In genomic region chr2:232611559-232612218, GRCh38 we compare ENCODE assay signal across 8 cellular contexts. TPM values are rescaled to one million over a fixed set of nuclear protein-coding genes. Genes with fewer than 3 reads are reported as not detected.
DNase-seq lines count a peak whose midpoint lies in the region; ATAC-seq and TF ChIP-seq lines count a peak whose summit lies in the region.

No MANE protein-coding gene starts in this region.

- peak; percentile 71 to 78 for ATAC-seq in activated T-cell treated with anti-CD3 and anti-CD28 coated beads, Interleukin-2, amount 50 U/mL, for 72 hours (replicated peaks in 1 of 2)
- no peak for ATAC-seq in omental fat pad (ENCODE audit: low FRiP score)

- no peak overlapping the region for H3K9ac ChIP-seq in fibroblast of lung (ENCODE audit: insufficient read depth, low read length)

- H3K27me3 ChIP-seq in fibroblast of lung (ENCODE audit: control insufficient read depth, insufficient read depth, low read length) (no peaks in the 10 kb centered on the region), thyroid gland (no peaks in the 10 kb centered on the region)

- no peak for TF ChIP-seq POLR2A in thyroid gland (IDR thresholded peaks at IDR 0.05)

- H3K27ac Mint-ChIP-seq in activated T-cell treated with anti-CD3 and anti-CD28 coated beads, Interleukin-2, amount 50 U/mL, for 72 hours, result no peak overlapping the region

- H3K27ac ChIP-seq in fibroblast of lung (ENCODE audit: insufficient read depth, low read length) (no peak overlapping the region), thyroid gland (no peak overlapping the region)

- 47 to 64% methylated on average over 5 to 7 of the region's 9 CpGs for WGBS in thyroid gland, 2 donors

- H3K4me1 Mint-ChIP-seq in activated T-cell treated with anti-CD3 and anti-CD28 coated beads, Interleukin-2, amount 50 U/mL, for 72 hours (ENCODE audit: low read depth), result no peaks in the 10 kb centered on the region

- H3K4me3 ChIP-seq in fibroblast of lung (replicated peaks in 1 of 4; ENCODE audit: control extremely low read depth in 1 of 4, insufficient read depth in 1 of 4, low read depth in 3 of 4, low read length in 4 of 4) (no peak overlapping the region), thyroid gland (replicated peaks in 1 of 3) (no peak overlapping the region)

- H2AFZ ChIP-seq in fibroblast of lung (ENCODE audit: low read length), result no peak overlapping the region

- no peaks in the 10 kb centered on the region for H3K79me2 ChIP-seq in fibroblast of lung (ENCODE audit: control insufficient read depth, insufficient read depth, low read length)

- H3K4me3 Mint-ChIP-seq in activated T-cell treated with anti-CD3 and anti-CD28 coated beads, Interleukin-2, amount 50 U/mL, for 72 hours, result no peak overlapping the region

- no peak overlapping the region for H3K4me2 ChIP-seq in fibroblast of lung (ENCODE audit: extremely low read depth, insufficient read depth, low read length)

- H4K20me1 ChIP-seq in fibroblast of lung (ENCODE audit: control insufficient read depth, extremely low read depth, insufficient read depth, low read length), result no peaks in the 10 kb centered on the region

- H3K36me3 ChIP-seq in fibroblast of lung (ENCODE audit: control insufficient read depth, insufficient read depth, low read length), result no peaks in the 10 kb centered on the region
- no peaks in the 10 kb centered on the region for H3K36me3 ChIP-seq in thyroid gland

- H3K9me3 ChIP-seq in fibroblast of lung (ENCODE audit: control insufficient read depth, insufficient read depth, low read depth, low read length), result no peaks in the 10 kb centered on the region
- H3K9me3 ChIP-seq in thyroid gland, result no peaks in the 10 kb centered on the region

- H3K9me3 Mint-ChIP-seq in activated T-cell treated with anti-CD3 and anti-CD28 coated beads, Interleukin-2, amount 50 U/mL, for 72 hours, result no peaks in the 10 kb centered on the region

- H3K4me1 ChIP-seq in fibroblast of lung (ENCODE audit: control insufficient read depth, extremely low read depth, insufficient read depth, low read length), result no peaks in the 10 kb centered on the region
- H3K4me1 ChIP-seq in thyroid gland, result no peaks in the 10 kb centered on the region

- intact Hi-C loops in thyroid gland (cut with DNase I), result no loop called here

- no peaks in the 10 kb centered on the region for H3K36me3 Mint-ChIP-seq in activated T-cell treated with anti-CD3 and anti-CD28 coated beads, Interleukin-2, amount 50 U/mL, for 72 hours (ENCODE audit: insufficient read depth in 2 of 2)

- H3K27me3 Mint-ChIP-seq in activated T-cell treated with anti-CD3 and anti-CD28 coated beads, Interleukin-2, amount 50 U/mL, for 72 hours (ENCODE audit: low read depth), result no peaks in the 10 kb centered on the region

- DNase-seq in SIG-M5 treated with dmso at 0.1 percent for 504 hours (lab: John Stamatoyannopoulos, UW; ENCODE audit: unreplicated experiment), result peak; percentile 46
- DNase-seq in SIG-M5 (lab: John Stamatoyannopoulos, UW), result no peak
- DNase-seq in OCI-M1 (lab: John Stamatoyannopoulos, UW), result peak; percentile 80
- DNase-seq in activated T-cell treated with anti-CD3 and anti-CD28 coated beads, Interleukin-2, amount 50 U/mL, for 72 hours, result peak; percentile 75 to 79
- peak; percentile 63 to 74 for DNase-seq in fibroblast of lung (ENCODE audit: low read depth in 2 of 2)
- peak; percentile 69 for DNase-seq in omental fat pad (ENCODE audit: low spot score)
- peak; percentile 55 to 65 for DNase-seq in thyroid gland
- no peak for DNase-seq in NCI-H1048 (lab: John Stamatoyannopoulos, UW)

- TF ChIP-seq CTCF in fibroblast of lung (conservative IDR thresholded peaks at IDR 0.05 in 1 of 2, IDR thresholded peaks at IDR 0.05 in 1 of 2; ENCODE audit: low read depth in 1 of 2, low read length in 2 of 2) (peak; percentile 69 to 85), omental fat pad (IDR thresholded peaks at IDR 0.05) (no peak), thyroid gland (IDR thresholded peaks at IDR 0.05) (peak; percentile 50 to 87 (median 68))

RNA-seq across cellular contexts. Expression of gene EFHD1, which starts 21.7 kb away (rescaled TPM):
- 1 to 10 TPM; 1.0 to 1.8 TPM for total RNA-seq in activated T-cell treated with anti-CD3 and anti-CD28 coated beads, Interleukin-2, amount 50 U/mL, for 72 hours
- total RNA-seq in fibroblast of lung (not detected in 2 replicates), omental fat pad (10 to 100 TPM in 3 of 4 donors, 1 to 10 TPM in 1; 9.6 to 44.1 (median 18.1) TPM), thyroid gland (10 to 100 TPM in 3 of 4 donors, 1 to 10 TPM in 1; 6.9 to 17.5 (median 14.8) TPM)
- 0.09 and 0.83 TPM in 2 replicates for polyA plus RNA-seq in fibroblast of lung
- 0.76 TPM in 1 of 2 replicates, not detected in the other for polyA plus RNA-seq in fibroblast of lung (2012)
- 2.6 TPM in 1 of 2 replicates, not detected in the other for polyA minus RNA-seq in fibroblast of lung (ENCODE audit: low replicate concordance)

Comparison
In these comparisons a context has a peak if more than half of its experiments do, and no peak if none do; other contexts are left out.
1. DNase-seq: peak in SIG-M5 treated with dmso at 0.1 percent for 504 hours (single experiment), OCI-M1 (single experiment), activated T-cell treated with anti-CD3 and anti-CD28 coated beads, Interleukin-2, amount 50 U/mL, for 72 hours (2 of 2), fibroblast of lung (2 of 2), omental fat pad (single experiment) and thyroid gland (2 of 2); none in SIG-M5 (single experiment) and NCI-H1048 (single experiment).
2. CTCF ChIP-seq: peak in fibroblast of lung (2 of 2) and thyroid gland (6 of 6); none in omental fat pad (0 of 3).